11 cellular contexts compared by ENCODE assay signal in genomic region chr10:14386202-14386593, GRCh38. TPM values are rescaled to one million over a fixed set of nuclear protein-coding genes. Genes with fewer than 3 reads are reported as not detected.
DNase-seq lines count a peak whose midpoint lies in the region; ATAC-seq and TF ChIP-seq lines count a peak whose summit lies in the region.
"Had no signal": no experiment of that assay in that cellular context is flagged by ENCODE, and none has a peak within 500 bp of the region (broad histone marks: within the 10 kb centered on the region; RNA-seq: fewer than 3 reads in every experiment).

No MANE protein-coding gene starts in this region.

- peak overlapping the region; percentile 31; the same call in 1 of the 2 replicates for H3K27ac Mint-ChIP-seq in HFFc6
- H3K27ac Mint-ChIP-seq in activated CD4-positive, alpha-beta T cell treated with anti-CD3 and anti-CD28 coated beads, Interleukin-2, amount 10 ng/mL, durations not matched to agents 24 days and 14 days: no peak overlapping the region

- intact Hi-C loops in activated CD4-positive, alpha-beta T cell treated with anti-CD3 and anti-CD28 coated beads, Interleukin-2, amount 10 ng/mL, durations not matched to agents 24 days and 14 days (cut with micrococcal nuclease): loop anchor here (10.0 kb wide), 2 partner anchors 201 to 269 kb away; no protein-coding TSS in a partner anchor

- peaks cover 29% of the 10 kb centered on the region for H3K4me1 Mint-ChIP-seq in HFFc6 (ENCODE audit: low read depth)
- H3K4me1 Mint-ChIP-seq in activated CD4-positive, alpha-beta T cell treated with anti-CD3 and anti-CD28 coated beads, Interleukin-2, amount 10 ng/mL, durations not matched to agents 24 days and 14 days: peaks cover 33% of the 10 kb centered on the region

- H3K4me3 Mint-ChIP-seq in HFFc6: peak overlapping the region; percentile 53
- no peak overlapping the region for H3K4me3 Mint-ChIP-seq in activated CD4-positive, alpha-beta T cell treated with anti-CD3 and anti-CD28 coated beads, Interleukin-2, amount 10 ng/mL, durations not matched to agents 24 days and 14 days

- no peaks in the 10 kb centered on the region for H3K9me3 Mint-ChIP-seq in HFFc6
- H3K9me3 Mint-ChIP-seq in activated CD4-positive, alpha-beta T cell treated with anti-CD3 and anti-CD28 coated beads, Interleukin-2, amount 10 ng/mL, durations not matched to agents 24 days and 14 days: peaks cover 12% of the 10 kb centered on the region

- H3K36me3 Mint-ChIP-seq in HFFc6 (ENCODE audit: low read depth): peaks cover 5% of the 10 kb centered on the region; the same call in 1 of the 2 replicates
- peaks cover 3% of the 10 kb centered on the region for H3K36me3 Mint-ChIP-seq in activated CD4-positive, alpha-beta T cell treated with anti-CD3 and anti-CD28 coated beads, Interleukin-2, amount 10 ng/mL, durations not matched to agents 24 days and 14 days (ENCODE audit: low read depth)
- H3K36me3 Mint-ChIP-seq: naive thymus-derived CD4-positive, alpha-beta T cell had no signal

- DNase-seq in HFFc6: peak; percentile 87
- peak; percentile 59 for DNase-seq in activated CD4-positive, alpha-beta T cell treated with anti-CD3 and anti-CD28 coated beads, Interleukin-2, amount 10 ng/mL, durations not matched to agents 24 days and 14 days
- DNase-seq in fibroblast of mammary gland (ENCODE audit: low read depth): peak; percentile 73
- peak; percentile 31 to 49 (median 48) for DNase-seq in stimulated activated CD4-positive, alpha-beta T cell treated with anti-CD3 and anti-CD28 coated beads, TNF-alpha, amount 100 ng/mL, for 24 hours (ENCODE audit: low read depth in 3 of 3)
- DNase-seq: naive thymus-derived CD4-positive, alpha-beta T cell; NCI-H2081; testis had no signal

- no peak overlapping the region for H3K4me3 ChIP-seq in fibroblast of mammary gland (ENCODE audit: control insufficient read depth, low read depth, low read length)
- H3K4me3 ChIP-seq: testis had no signal

- TF ChIP-seq CTCF in HFFc6 (IDR thresholded peaks at IDR 0.05): no peak
- no peak for TF ChIP-seq CTCF in fibroblast of mammary gland (conservative IDR thresholded peaks at IDR 0.05; ENCODE audit: control insufficient read depth, insufficient read depth, low read depth, low read length)

- peaks cover 32% of the 10 kb centered on the region for H3K27me3 Mint-ChIP-seq in HFFc6 (ENCODE audit: insufficient read depth)
- peaks cover 30% of the 10 kb centered on the region for H3K27me3 Mint-ChIP-seq in activated CD4-positive, alpha-beta T cell treated with anti-CD3 and anti-CD28 coated beads, Interleukin-2, amount 10 ng/mL, durations not matched to agents 24 days and 14 days

- ATAC-seq in GM18520 (IDR thresholded peaks at IDR 0.05; ENCODE audit: unreplicated experiment): no peak
- ATAC-seq in HG03135 (IDR thresholded peaks at IDR 0.05; ENCODE audit: unreplicated experiment): no peak
- ATAC-seq in HG02852 (IDR thresholded peaks at IDR 0.05; ENCODE audit: unreplicated experiment): no peak
- ATAC-seq in HG02588 (IDR thresholded peaks at IDR 0.05; ENCODE audit: unreplicated experiment): no peak
- ATAC-seq: naive thymus-derived CD4-positive, alpha-beta T cell had no signal

RNA-seq across cellular contexts. Expression of gene FRMD4A, which starts 55.5 kb away (rescaled TPM):
- total RNA-seq in HFFc6 (2021; fragmentation: NEBNext Ultra II Directional; extraction: Animal tissue kit (Norgen Biotek cat#: 25700)): 100 to 1,000 TPM in 2 of 6 experiments, 10 to 100 TPM in 4; 76.7 to 117 (median 92.3) TPM
- total RNA-seq in activated CD4-positive, alpha-beta T cell treated with anti-CD3 and anti-CD28 coated beads, Interleukin-2, amount 10 ng/mL, durations not matched to agents 24 days and 14 days: 0.45 and 0.98 TPM in 2 replicates

Comparison
In these comparisons a context has a peak if more than half of its experiments do, and no peak if none do; other contexts are left out.
1. RNA of gene FRMD4A, which starts 55.5 kb away (total RNA-seq): 76.7 to 117 TPM in HFFc6; 0.45 to 0.98 TPM in activated CD4-positive, alpha-beta T cell treated with anti-CD3 and anti-CD28 coated beads, Interleukin-2, amount 10 ng/mL, durations not matched to agents 24 days and 14 days; every median in the first group is over 10 times any median in the second.
2. Peak in every context shown above with its lines, with median percentiles within 50 percentile points of each other: DNase-seq.